Comparison of ENCODE assay signal across 8 cellular contexts in genomic region chr11:45339754-45340519, GRCh38. TPM values are rescaled to one million over a fixed set of nuclear protein-coding genes. Genes with fewer than 3 reads are reported as not detected.
DNase-seq lines count a peak whose midpoint lies in the region; ATAC-seq and TF ChIP-seq lines count a peak whose summit lies in the region.

No MANE protein-coding gene starts in this region.

- H3K4me3 ChIP-seq in Loucy (ENCODE audit: low read length, poor library complexity, severe bottlenecking): peak overlapping the region; percentile 63

- H3F3A ChIP-seq in Loucy (ENCODE audit: low read depth): no peaks in the 10 kb centered on the region

- H4K20me1 ChIP-seq in Loucy (ENCODE audit: insufficient read depth, low read length, poor library complexity, severe bottlenecking): no peaks in the 10 kb centered on the region

- no peaks in the 10 kb centered on the region for H3K79me2 ChIP-seq in Loucy (ENCODE audit: insufficient read depth, low read length)

- no peaks in the 10 kb centered on the region for H3K9me3 ChIP-seq in Loucy (ENCODE audit: insufficient read depth, low read depth, low read length)

- peak overlapping the region; percentile 80 for H3K4me2 ChIP-seq in Loucy (ENCODE audit: low read depth, low read length, poor library complexity, severe bottlenecking)

- no peaks in the 10 kb centered on the region for H3K27me3 ChIP-seq in Loucy (ENCODE audit: insufficient read depth, low read length, poor library complexity, severe bottlenecking)
- peaks cover 20% of the 10 kb centered on the region for H3K27me3 ChIP-seq in foreskin keratinocyte

- H3K36me3 ChIP-seq in Loucy (ENCODE audit: insufficient read depth, low read length): no peaks in the 10 kb centered on the region

- H3K9ac ChIP-seq in Loucy (ENCODE audit: low read depth, low read length, poor library complexity, severe bottlenecking): peak overlapping the region; percentile 15

- DNase-seq in GM03348 (ENCODE audit: low spot score): peak; percentile 96
- peak; percentile 70 for DNase-seq in HCEC 1CT
- peak; percentile 79 for DNase-seq in SIG-M5 treated with dmso at 0.1 percent for 504 hours (lab: John Stamatoyannopoulos, UW; ENCODE audit: unreplicated experiment)
- peak; percentile 20 for DNase-seq in activated gamma-delta T cell (lab: John Stamatoyannopoulos, UW)
- DNase-seq in foreskin keratinocyte: peak in 1 of 2 donors; percentile 51
- DNase-seq in nucleus accumbens (lab: John Stamatoyannopoulos, UW): peak; percentile 29 to 95 (median 79)
- peak; percentile 31 to 94 (median 79) for DNase-seq in substantia nigra (lab: John Stamatoyannopoulos, UW)

- no peaks in the 10 kb centered on the region for H3K9me2 ChIP-seq in Loucy (replicated peaks; ENCODE audit: low read depth, low read length)

- H2AFZ ChIP-seq in Loucy (ENCODE audit: low read length): peak overlapping the region; percentile 92

- peak; percentile 93 for ATAC-seq in foreskin keratinocyte

- H3K4me1 ChIP-seq in Loucy (ENCODE audit: insufficient read depth, low read length, poor library complexity, severe bottlenecking): peaks cover 9% of the 10 kb centered on the region
- H3K4me1 ChIP-seq in foreskin keratinocyte: no peaks in the 10 kb centered on the region

- no peak overlapping the region for H3K27ac ChIP-seq in foreskin keratinocyte
- no peak overlapping the region for H3K27ac ChIP-seq in substantia nigra (ENCODE audit: low read depth, low read length, poor library complexity, severe bottlenecking)

- TF ChIP-seq CTCF in Loucy (conservative IDR thresholded peaks at IDR 0.05; ENCODE audit: low read length) (peak; percentile 83), foreskin keratinocyte (conservative IDR thresholded peaks at IDR 0.05) (peak; percentile 86)

RNA-seq across cellular contexts. Expression of gene SYT13, which starts 53.8 kb away (rescaled TPM):
- not detected in 2 replicates for total RNA-seq in foreskin keratinocyte
- not detected in 2 replicates for polyA plus RNA-seq in foreskin keratinocyte
